In genomic region chr1:118947003-118947765, GRCh38 we compare ENCODE assay signal across 33 cellular contexts. TPM values are rescaled to one million over a fixed set of nuclear protein-coding genes. Genes with fewer than 3 reads are reported as not detected.
DNase-seq lines count a peak whose midpoint lies in the region; ATAC-seq and TF ChIP-seq lines count a peak whose summit lies in the region.
"Had no signal": no experiment of that assay in that cellular context is flagged by ENCODE, and none has a peak within 500 bp of the region (broad histone marks: within the 10 kb centered on the region; RNA-seq: fewer than 3 reads in every experiment).

No MANE protein-coding gene starts in this region.

- no peaks in the 10 kb centered on the region for H3K27me3 ChIP-seq in adipocyte (replicated peaks; ENCODE audit: control insufficient read depth, insufficient read depth, low read length)
- H3K27me3 ChIP-seq in gastrocnemius medialis, result no peaks in the 10 kb centered on the region
- H3K27me3 ChIP-seq: breast epithelium, transverse colon had no signal

- TF ChIP-seq CTCF in fibroblast of mammary gland (conservative IDR thresholded peaks at IDR 0.05; ENCODE audit: control insufficient read depth, insufficient read depth, low read depth, low read length) (no peak), gastrocnemius medialis (IDR thresholded peaks at IDR 0.05 in 4 of 5, conservative IDR thresholded peaks at IDR 0.05 in 1 of 5) (no peak)

- H3K36me3 ChIP-seq in adipocyte (ENCODE audit: control insufficient read depth, insufficient read depth, low read length, severe bottlenecking) (peaks cover 7% of the 10 kb centered on the region), gastrocnemius medialis (no peaks in the 10 kb centered on the region)
- H3K36me3 ChIP-seq: breast epithelium, transverse colon, WERI-Rb-1 had no signal

- TF ChIP-seq POLR2A in gastrocnemius medialis (IDR thresholded peaks at IDR 0.05), result peak; percentile 12 to 16

- H3K4me1 ChIP-seq in adipocyte (ENCODE audit: control insufficient read depth, insufficient read depth, low read length) (peaks cover 66% of the 10 kb centered on the region), gastrocnemius medialis (peaks cover 92 to 94% of the 10 kb centered on the region in 2 donors)
- H3K4me1 ChIP-seq: breast epithelium, transverse colon had no signal

- peak overlapping the region; percentile 9 for H3K4me3 ChIP-seq in adipocyte (ENCODE audit: low read length)
- no peak overlapping the region for H3K4me3 ChIP-seq in fibroblast of mammary gland (ENCODE audit: control insufficient read depth, low read depth, low read length)
- H3K4me3 ChIP-seq in gastrocnemius medialis, result peak overlapping the region in 2 of 4 donors; percentile 0 to 3
- H3K4me3 ChIP-seq: breast epithelium, transverse colon had no signal

- peak; percentile 55 to 59 for ATAC-seq in gastrocnemius medialis
- ATAC-seq in GM19452 (IDR thresholded peaks at IDR 0.05; ENCODE audit: unreplicated experiment), result no peak
- ATAC-seq in GM19397 (IDR thresholded peaks at IDR 0.05; ENCODE audit: unreplicated experiment), result no peak
- ATAC-seq: activated T-helper 17 cell treated with anti-CD3 and anti-CD28 coated beads, Interleukin-2, amount 50 U/mL, for 72 hours; naive thymus-derived CD4-positive, alpha-beta T cell; Panc1 had no signal

- no peak overlapping the region for H3K9ac ChIP-seq in adipocyte (ENCODE audit: low read length)

- H3K9me3 ChIP-seq in adipocyte (ENCODE audit: control insufficient read depth, low read length), result no peaks in the 10 kb centered on the region
- no peaks in the 10 kb centered on the region for H3K9me3 ChIP-seq in gastrocnemius medialis
- H3K9me3 ChIP-seq: breast epithelium, transverse colon had no signal

- H3K27ac ChIP-seq in gastrocnemius medialis, result peak overlapping the region; percentile 83 to 93 (median 88)
- H3K27ac ChIP-seq: transverse colon, WERI-Rb-1 had no signal

- DNase-seq in ELR (ENCODE audit: low read depth) (peak; percentile 53), adipocyte (ENCODE audit: low read depth) (no peak), fibroblast of mammary gland (ENCODE audit: low read depth) (peak; percentile 76), gastrocnemius medialis (peak; percentile 78 to 89), DMS53 treated with DMSO at 0.1 percent for 48 hours (lab: John Stamatoyannopoulos, UW; ENCODE audit: unreplicated experiment) (no peak), CD1c-positive myeloid dendritic cell (ENCODE audit: extremely low spot score) (no peak)
- DNase-seq: activated CD4-positive, alpha-beta T cell treated with anti-CD3 and anti-CD28 coated beads for 48 hours; activated naive CD4-positive, alpha-beta T cell treated with anti-CD3 and anti-CD28 coated beads, Interleukin-2, amount 50 U/mL, for 16 hours; amygdala; C1 segment of cervical spinal cord; COR-L47; DMS79; effector CD4-positive, alpha-beta T cell; H9; kidney; midbrain; naive thymus-derived CD4-positive, alpha-beta T cell; NCI-H146; NCI-H2107; NCI-H345; NCI-H69; SHP77; stimulated activated CD4-positive, alpha-beta T cell treated with anti-CD3 and anti-CD28 coated beads, Interleukin-15, amount 100 ng/mL, for 24 hours; stimulated activated CD4-positive, alpha-beta T cell treated with anti-CD3 and anti-CD28 coated beads, Interleukin-4, amount 100 ng/mL, for 4 hours; SW 1271; transverse colon; WERI-Rb-1 had no signal

- intact Hi-C loops in gastrocnemius medialis (cut with DNase I; ENCODE audit: low total_unique reads), result no loop called here

- in situ Hi-C loops in gastrocnemius medialis (cut with MboI; ENCODE audit: low sequenced_read_pairs in 4 of 4), result no loop called here

RNA-seq across cellular contexts. Expression of gene TBX15, which starts 41.0 kb away (rescaled TPM):
- total RNA-seq in gastrocnemius medialis, result 100 to 1,000 TPM in 3 of 4 donors, 10 to 100 TPM in 1; 91.4 to 275 (median 245) TPM
- total RNA-seq: activated T-helper 17 cell treated with anti-CD3 and anti-CD28 coated beads, Interleukin-2, amount 50 U/mL, for 72 hours; naive thymus-derived CD4-positive, alpha-beta T cell; progenitor cell of endocrine pancreas had no signal

Comparison
In these comparisons a context has a peak if more than half of its experiments do, and no peak if none do; other contexts are left out.
1. DNase-seq: peak in ELR (single experiment), fibroblast of mammary gland (single experiment) and gastrocnemius medialis (2 of 2); none in adipocyte (single experiment), DMS53 treated with DMSO at 0.1 percent for 48 hours (single experiment) and CD1c-positive myeloid dendritic cell (single experiment).
2. ATAC-seq: peak in gastrocnemius medialis (2 of 2); none in GM19452 (single experiment) and GM19397 (single experiment).